ENCODE assay signal across 9 cellular contexts in genomic region chr21:34993521-34993921, GRCh38. TPM values are rescaled to one million over a fixed set of nuclear protein-coding genes. Genes with fewer than 3 reads are reported as not detected.
DNase-seq lines count a peak whose midpoint lies in the region; ATAC-seq, FAIRE-seq and TF ChIP-seq lines count a peak whose summit lies in the region.
"Not testable (repeated sequence)": the region's sequence is repeated elsewhere in the genome, so short reads cannot be mapped to it uniquely, and the experiment has no call there.
"Had no signal": no experiment of that assay in that cellular context is flagged by ENCODE, and none has a peak within 500 bp of the region (broad histone marks: within the 10 kb centered on the region; RNA-seq: fewer than 3 reads in every experiment).

No MANE protein-coding gene starts in this region.

- not testable (repeated sequence) for TF ChIP-seq CTCF in AG10803 (conservative IDR thresholded peaks at IDR 0.05; ENCODE audit: low read length); IMR-90 (conservative IDR thresholded peaks at IDR 0.05; ENCODE audit: low read depth, low read length); choroid plexus epithelial cell (conservative IDR thresholded peaks at IDR 0.05; ENCODE audit: low read depth, low read length); osteoblast (IDR thresholded peaks at IDR 0.05; ENCODE audit: extremely low read depth, low read depth, low read length)

- not testable (repeated sequence) for H2AFZ ChIP-seq in IMR-90 (replicated peaks; ENCODE audit: low read length, poor library complexity); osteoblast (ENCODE audit: low read length)

- dilution Hi-C loops in IMR-90 (cut with HindIII; ENCODE audit: low sequenced_read_pairs, unreplicated experiment), result not testable (repeated sequence)

- CTCF ChIA-PET in IMR-90 (lab: Yijun Ruan, JAX), result not testable (repeated sequence)

- peak overlapping the region; percentile 86; the same call in 1 of the 2 replicates for H2BK20ac ChIP-seq in IMR-90 (ENCODE audit: low read depth, low read length)

- H3K23ac ChIP-seq in IMR-90 (ENCODE audit: low read depth, low read length), result peak overlapping the region; percentile 23; the same call in 1 of the 2 replicates

- BruUV-seq in IMR-90 (replicated peaks; lab: Mats Ljungman, UMichigan), result not testable (repeated sequence)

- not testable (repeated sequence) for H3K4me2 ChIP-seq in IMR-90 (ENCODE audit: low read depth, low read length); osteoblast (ENCODE audit: insufficient read depth, low read length)

- H2BK120ac ChIP-seq in IMR-90 (ENCODE audit: low read depth, low read length), result peak overlapping the region; percentile 48; the same call in 1 of the 2 replicates

- H3K27ac ChIP-seq in IMR-90 (ENCODE audit: insufficient read depth, low read length), result not testable (repeated sequence)
- peak overlapping the region; percentile 40 for H3K27ac ChIP-seq in osteoblast (ENCODE audit: low read depth, low read length)

- H4K5ac ChIP-seq in IMR-90 (ENCODE audit: low read depth, low read length), result not testable (repeated sequence)

- H3K4me1 ChIP-seq in IMR-90 (ENCODE audit: control insufficient read depth, insufficient read depth, low read length), result peaks cover 15% of the 10 kb centered on the region
- H3K4me1 ChIP-seq in osteoblast (ENCODE audit: insufficient read depth, low read length), result peaks cover 41% of the 10 kb centered on the region

- not testable (repeated sequence) for H3K56ac ChIP-seq in IMR-90 (ENCODE audit: extremely low read depth, insufficient read depth, low read length)

- H4K91ac ChIP-seq in IMR-90 (ENCODE audit: insufficient read depth, low read depth, low read length), result peak overlapping the region; percentile 57

- not testable (repeated sequence) for H2AK9ac ChIP-seq in IMR-90 (replicated peaks; ENCODE audit: low read depth, low read length, poor library complexity)

- H4K8ac ChIP-seq in IMR-90 (ENCODE audit: low read depth in 2 of 2, low read length in 2 of 2), result peak overlapping the region in 1 of 2 experiments; percentile 33; a peak in 2 of 4 replicates

- not testable (repeated sequence) for H3K18ac ChIP-seq in IMR-90 (ENCODE audit: low read depth, low read length)

- peak; percentile 81 for FAIRE-seq in GM12892 (lab: Jason Lieb, UNC)
- peak; percentile 97 for FAIRE-seq in urothelium cell line (lab: Jason Lieb, UNC)

- H3K9me1 ChIP-seq in IMR-90 (ENCODE audit: insufficient read depth, low read length), result peaks cover 12% of the 10 kb centered on the region

- not testable (repeated sequence) for H3K27me3 ChIP-seq in IMR-90 (ENCODE audit: control insufficient read depth, insufficient read depth, low read length); osteoblast (ENCODE audit: insufficient read depth, low read length)

- peak overlapping the region; percentile 67 for H2BK5ac ChIP-seq in IMR-90 (ENCODE audit: low read depth, low read length, poor library complexity, severe bottlenecking)

- H2BK15ac ChIP-seq in IMR-90 (ENCODE audit: low read depth, low read length), result peak overlapping the region; percentile 92; the same call in 2 of the 3 replicates

- H2AK5ac ChIP-seq in IMR-90 (ENCODE audit: low read depth, low read length), result peak overlapping the region; percentile 96

- not testable (repeated sequence) for H4K20me1 ChIP-seq in IMR-90 (ENCODE audit: insufficient read depth, low read length); osteoblast (ENCODE audit: insufficient read depth, low read length)

- DNase-seq in AG10803 (ENCODE audit: low read depth) (peak; percentile 62), astrocyte of the hippocampus (ENCODE audit: low read depth, low spot score) (peak; percentile 30), choroid plexus epithelial cell (ENCODE audit: low read depth) (peak; percentile 47), kidney tubule cell (ENCODE audit: low spot score) (peak; percentile 16)
- DNase-seq in GM12892 (ENCODE audit: insufficient read length); IMR-90; osteoblast (ENCODE audit: insufficient read length, low spot score, missing footprints); urothelium cell line (ENCODE audit: low spot score): not testable (repeated sequence)

- H3K79me2 ChIP-seq in osteoblast (ENCODE audit: insufficient read depth, low read length), result peaks cover 16% of the 10 kb centered on the region

- peak overlapping the region; percentile 77; the same call in 1 of the 2 replicates for H3K14ac ChIP-seq in IMR-90 (replicated peaks; ENCODE audit: low read depth, low read length)

- H3K4ac ChIP-seq in IMR-90 (ENCODE audit: low read depth, low read length), result peak overlapping the region; percentile 74

- not testable (repeated sequence) for H3K9ac ChIP-seq in IMR-90 (ENCODE audit: low read depth, low read length)

- H3K36me3 ChIP-seq in IMR-90 (ENCODE audit: control insufficient read depth, insufficient read depth, low read length); osteoblast (ENCODE audit: insufficient read depth, low read length): not testable (repeated sequence)

- H3K4me3 ChIP-seq in AG10803 (ENCODE audit: low read length); IMR-90 (ENCODE audit: insufficient read depth, low read depth, low read length); choroid plexus epithelial cell (ENCODE audit: low read depth, low read length); osteoblast (ENCODE audit: insufficient read depth, low read length): not testable (repeated sequence)

- H3K79me1 ChIP-seq in IMR-90 (ENCODE audit: low read depth in 1 of 2, low read length in 2 of 2), result peaks cover 0 to 14% of the 10 kb centered on the region in 2 experiments; a peak in 2 of 4 replicates

- in situ Hi-C loops in IMR-90 (cut with MboI; ENCODE audit: low sequenced_read_pairs), result not testable (repeated sequence)

- intact Hi-C loops in IMR-90 (cut with micrococcal nuclease), result not testable (repeated sequence)

- TF ChIP-seq RAD21 in IMR-90 (IDR thresholded peaks at IDR 0.05; ENCODE audit: low read length), result not testable (repeated sequence)

- H3K9me3 ChIP-seq in IMR-90 (ENCODE audit: control insufficient read depth, insufficient read depth, low read length); osteoblast (ENCODE audit: low read depth, low read length): not testable (repeated sequence)

- no CpG with 5 or more reads among the region's 3 CpGs for WGBS in IMR-90 (ENCODE audit: extremely low coverage in 2 of 2, insufficient read length in 1 of 2), 2 experiments

- POLR2A ChIA-PET in IMR-90 (lab: Charles Lee; ENCODE audit: unreplicated experiment), result not testable (repeated sequence)

- TF ChIP-seq POLR2A in GM12892 (IDR thresholded peaks at IDR 0.05; ENCODE audit: low read depth, low read length); IMR-90 (IDR thresholded peaks at IDR 0.05; ENCODE audit: low read depth, low read length): not testable (repeated sequence)

- ATAC-seq in IMR-90 (ENCODE audit: low read depth), result not testable (repeated sequence)

RNA-seq across cellular contexts. Expression of gene RUNX1, which starts 55.6 kb away (rescaled TPM):
- 9.1 TPM for polyA plus RNA-seq in GM12892 (2012; ENCODE audit: missing spikeins)
- total RNA-seq in IMR-90 (2012; rRNA removed) (16.7 and 56.5 TPM in 2 replicates), osteoblast (40.9 and 60.4 TPM in 2 replicates)
- 34.5 and 45.0 TPM in 2 replicates for polyA plus RNA-seq in IMR-90 (2012; rRNA removed)
- polyA plus RNA-seq in IMR-90 (2012; cell fraction: cytosol; rRNA removed), result 33.2 and 58.6 TPM in 2 replicates
- 85.5 and 137 TPM in 2 replicates for polyA plus RNA-seq in IMR-90 (2012; cell fraction: nucleus; rRNA removed; ENCODE audit: low replicate concordance)
- total RNA-seq: G401 had no signal
